9 cellular contexts compared by ENCODE assay signal in genomic region chr2:71446505-71446904, GRCh38.
"Had no signal": no experiment of that assay in that cellular context is flagged by ENCODE, and none has a peak within 500 bp of the region (broad histone marks: within the 10 kb centered on the region; RNA-seq: fewer than 3 reads in every experiment).

No MANE protein-coding gene starts in this region.

- H3K36me3 ChIP-seq: HAP-1 had no signal

- H3K9me3 ChIP-seq: HAP-1 had no signal

- ATAC-seq: GM23338, HCT116 had no signal

- DNase-seq: GM23248, GOT3, H7, H9, HCEC 1CT, HFFc6 had no signal

- H3K27ac ChIP-seq: GM23248 had no signal

- H3K4me3 ChIP-seq: GM23248, GM23338, HAP-1 had no signal
